ENCODE assay signal across 10 cellular contexts in genomic region chr20:55415567-55416142, GRCh38.
A peak's percentile ranks its signal among the peaks of the same experiment; 100 is the strongest.
DNase-seq lines count a peak whose midpoint lies in the region; ATAC-seq, FAIRE-seq and TF ChIP-seq lines count a peak whose summit lies in the region.
"Had no signal": no experiment of that assay in that cellular context is flagged by ENCODE, and none has a peak within 500 bp of the region (broad histone marks: within the 10 kb centered on the region; RNA-seq: fewer than 3 reads in every experiment).

No MANE protein-coding gene starts in this region.

- H3K4me1 ChIP-seq in SK-N-SH (ENCODE audit: control insufficient read depth in 1 of 2, insufficient read depth in 2 of 2, low read depth in 1 of 2, low read length in 1 of 2) (no peaks in the 10 kb centered on the region), Panc1 (ENCODE audit: control insufficient read depth, insufficient read depth, low read length) (no peaks in the 10 kb centered on the region), spleen (no peaks in the 10 kb centered on the region)

- 21% methylated on average over 7 of the region's 7 CpGs for WGBS in SK-N-SH (ENCODE audit: low lambda C conversion rate)
- WGBS in spleen, 5 donors: 47 to 56% (median 49%) methylated on average over 7 of the region's 7 CpGs

- peak; percentile 70 for TF ChIP-seq RAD21 in SK-N-SH (IDR thresholded peaks at IDR 0.05; ENCODE audit: low read length)

- ATAC-seq in SK-N-SH treated with all-trans-retinoic acid at 6 μM for 48 hours: no peak
- no peak for ATAC-seq in Panc1
- ATAC-seq in HG02870 (IDR thresholded peaks at IDR 0.05; ENCODE audit: unreplicated experiment): no peak

- H3K4me2 ChIP-seq in SK-N-SH: no peak overlapping the region

- POLR2A ChIA-PET in SK-N-SH (lab: Yijun Ruan, JAX) (no interaction called here), Panc1 (lab: Charles Lee) (no interaction called here)

- no peaks in the 10 kb centered on the region for H3K36me3 ChIP-seq in SK-N-SH (replicated peaks in 1 of 2; ENCODE audit: control insufficient read depth in 1 of 2, insufficient read depth in 2 of 2, low read length in 1 of 2)
- no peaks in the 10 kb centered on the region for H3K36me3 ChIP-seq in Panc1 (ENCODE audit: control insufficient read depth, insufficient read depth, low read length)
- H3K36me3 ChIP-seq in spleen: no peaks in the 10 kb centered on the region

- H3K27ac ChIP-seq in SK-N-SH (ENCODE audit: low read depth in 2 of 2, low read length in 1 of 2): no peak overlapping the region; a peak in 1 of 4 replicates
- no peak overlapping the region for H3K27ac ChIP-seq in Panc1 (ENCODE audit: low read length)
- H3K27ac ChIP-seq in spleen: no peak overlapping the region

- no peaks in the 10 kb centered on the region for H3K79me2 ChIP-seq in SK-N-SH (ENCODE audit: insufficient read depth)

- H3K4me3 ChIP-seq in SK-N-SH (ENCODE audit: low read depth in 2 of 2, low read length in 1 of 2): no peak overlapping the region
- no peak overlapping the region for H3K4me3 ChIP-seq in Panc1 (ENCODE audit: low read depth in 2 of 2, low read length in 2 of 2)
- no peak overlapping the region for H3K4me3 ChIP-seq in spleen

- no peak for TF ChIP-seq EP300 in SK-N-SH (IDR thresholded peaks at IDR 0.05; ENCODE audit: borderline replicate concordance in 1 of 2, low read depth in 1 of 2, low read length in 1 of 2)

- H3K27me3 ChIP-seq in SK-N-SH (ENCODE audit: insufficient read depth): no peaks in the 10 kb centered on the region
- no peaks in the 10 kb centered on the region for H3K27me3 ChIP-seq in Panc1 (ENCODE audit: control insufficient read depth, insufficient read depth, low read length)
- H3K27me3 ChIP-seq in spleen (replicated peaks in 1 of 7): no peaks in the 10 kb centered on the region

- CTCF ChIA-PET in SK-N-SH (lab: Yijun Ruan, JAX): interaction anchor here (0.9 kb wide), 1 partner anchor 11 kb away, joined by 4 read pairs; no protein-coding TSS in a partner anchor
- CTCF ChIA-PET in Panc1 (lab: Charles Lee): no interaction called here

- H3K9me3 ChIP-seq in SK-N-SH: no peaks in the 10 kb centered on the region
- no peaks in the 10 kb centered on the region for H3K9me3 ChIP-seq in Panc1 (ENCODE audit: control insufficient read depth, insufficient read depth, low read depth, low read length)
- peaks cover 0 to 5% (median 0%) of the 10 kb centered on the region in 8 donors for H3K9me3 ChIP-seq in spleen

- H2AFZ ChIP-seq in SK-N-SH (ENCODE audit: low read depth): no peak overlapping the region

- no peaks in the 10 kb centered on the region for H3F3A ChIP-seq in SK-N-SH (replicated peaks; ENCODE audit: insufficient read depth)

- in situ Hi-C loops in Panc1 (cut with HindIII; ENCODE audit: low pct_unique_long_range_greater_than_20kb, low sequenced_read_pairs): no loop called here

- intact Hi-C loops in Panc1 (cut with micrococcal nuclease; ENCODE audit: unreplicated experiment): loop anchor here (10.0 kb wide), 1 partner anchor 759 kb away; no protein-coding TSS in a partner anchor
- intact Hi-C loops in spleen (cut with DNase I; ENCODE audit: low total_unique reads): no loop called here

- FAIRE-seq in urothelium cell line (lab: Jason Lieb, UNC): peak; percentile 37

- no peak overlapping the region for H3K9ac ChIP-seq in SK-N-SH

- no peak for TF ChIP-seq POLR2A in spleen (IDR thresholded peaks at IDR 0.05)

- TF ChIP-seq CTCF in SK-N-SH (IDR thresholded peaks at IDR 0.05): peak; percentile 14; the same call in 1 of the 2 replicates
- peak; percentile 36; the same call in 1 of the 2 replicates for TF ChIP-seq CTCF in Panc1 (IDR thresholded peaks at IDR 0.05)
- no peak for TF ChIP-seq CTCF in spleen (IDR thresholded peaks at IDR 0.05 in 8 of 11, conservative IDR thresholded peaks at IDR 0.05 in 3 of 11)

- no peaks in the 10 kb centered on the region for H3K9me2 ChIP-seq in SK-N-SH

- H4K20me1 ChIP-seq in SK-N-SH (ENCODE audit: insufficient read depth): no peaks in the 10 kb centered on the region

- peak; percentile 45 for DNase-seq in SK-N-SH
- DNase-seq in Panc1 (ENCODE audit: low read depth, low spot score): peak; percentile 8
- peak; percentile 28 for DNase-seq in iPS-NIHi11 (ENCODE audit: low spot score)
- peak; percentile 40 for DNase-seq in urothelium cell line (ENCODE audit: low spot score)
- no peak for DNase-seq in AG08395 (ENCODE audit: low spot score)
- no peak for DNase-seq in spleen
- DNase-seq: activated CD4-positive, alpha-beta T cell treated with anti-CD3 and anti-CD28 coated beads for 4 hours; CD4-positive, CD25-positive, alpha-beta regulatory T cell had no signal

- no TSS peak for BruUV-seq in Panc1 (replicated peaks; lab: Mats Ljungman, UMichigan)

TF ChIP-seq in SK-N-SH, 30 proteins besides CTCF, POLR2A, EP300 and RAD21:
- no peak for TF ChIP-seq TCF12 (IDR thresholded peaks at IDR 0.05)
- no peak for TF ChIP-seq ELF1 (IDR thresholded peaks at IDR 0.05)
- TF ChIP-seq SMC3 (IDR thresholded peaks at IDR 0.05; ENCODE audit: low read depth, low read length): peak; percentile 30; the same call in 1 of the 2 replicates
- no peak for TF ChIP-seq GATA2 (CRISPR knock-in tag; IDR thresholded peaks at IDR 0.05)
- TF ChIP-seq MXI1 (IDR thresholded peaks at IDR 0.05; ENCODE audit: low read depth, low read length): no peak
- TF ChIP-seq SIN3A (IDR thresholded peaks at IDR 0.05; ENCODE audit: borderline replicate concordance, low read depth, low read length): no peak
TF ChIP-seq in SK-N-SH: peak in this region for 1.

TF ChIP-seq in SK-N-SH treated with all-trans-retinoic acid at 6 μM for 48 hours, 23 proteins besides CTCF, POLR2A, EP300 and RAD21:
- TF ChIP-seq SNAI2 (CRISPR knock-in tag; IDR thresholded peaks at IDR 0.05) (no peak), GLIS3 (CRISPR knock-in tag; IDR thresholded peaks at IDR 0.05) (no peak), PATZ1 (CRISPR knock-in tag; IDR thresholded peaks at IDR 0.05; ENCODE audit: borderline replicate concordance) (no peak), RARB (CRISPR knock-in tag; IDR thresholded peaks at IDR 0.05) (no peak), TCF4 (CRISPR knock-in tag; IDR thresholded peaks at IDR 0.05; ENCODE audit: borderline replicate concordance) (no peak), PPARA (CRISPR knock-in tag; IDR thresholded peaks at IDR 0.05; ENCODE audit: borderline replicate concordance) (no peak), TOX (CRISPR knock-in tag; IDR thresholded peaks at IDR 0.05; ENCODE audit: borderline replicate concordance) (no peak), ZFP30 (CRISPR knock-in tag; IDR thresholded peaks at IDR 0.05) (no peak), CREB5 (CRISPR knock-in tag; IDR thresholded peaks at IDR 0.05; ENCODE audit: low read depth) (no peak), ESRRG (CRISPR knock-in tag; IDR thresholded peaks at IDR 0.05) (no peak), ZC3H10 (CRISPR knock-in tag; IDR thresholded peaks at IDR 0.05) (no peak), ISL1 (CRISPR knock-in tag; IDR thresholded peaks at IDR 0.05) (no peak), ZNF70 (CRISPR knock-in tag; IDR thresholded peaks at IDR 0.05) (no peak), ZNF565 (CRISPR knock-in tag; conservative IDR thresholded peaks at IDR 0.05; ENCODE audit: low read depth) (no peak)

Comparison
In these comparisons a context has a peak if more than half of its experiments do, and no peak if none do; other contexts are left out.
1. DNase-seq: peak in SK-N-SH (single experiment), Panc1 (single experiment), iPS-NIHi11 (single experiment) and urothelium cell line (single experiment); none in AG08395 (single experiment) and spleen (single experiment).
2. CTCF ChIP-seq: peak in SK-N-SH (single experiment) and Panc1 (single experiment); none in spleen (0 of 11).